1 cellular context compared by ENCODE assay signal in the genomic region with DNA sequence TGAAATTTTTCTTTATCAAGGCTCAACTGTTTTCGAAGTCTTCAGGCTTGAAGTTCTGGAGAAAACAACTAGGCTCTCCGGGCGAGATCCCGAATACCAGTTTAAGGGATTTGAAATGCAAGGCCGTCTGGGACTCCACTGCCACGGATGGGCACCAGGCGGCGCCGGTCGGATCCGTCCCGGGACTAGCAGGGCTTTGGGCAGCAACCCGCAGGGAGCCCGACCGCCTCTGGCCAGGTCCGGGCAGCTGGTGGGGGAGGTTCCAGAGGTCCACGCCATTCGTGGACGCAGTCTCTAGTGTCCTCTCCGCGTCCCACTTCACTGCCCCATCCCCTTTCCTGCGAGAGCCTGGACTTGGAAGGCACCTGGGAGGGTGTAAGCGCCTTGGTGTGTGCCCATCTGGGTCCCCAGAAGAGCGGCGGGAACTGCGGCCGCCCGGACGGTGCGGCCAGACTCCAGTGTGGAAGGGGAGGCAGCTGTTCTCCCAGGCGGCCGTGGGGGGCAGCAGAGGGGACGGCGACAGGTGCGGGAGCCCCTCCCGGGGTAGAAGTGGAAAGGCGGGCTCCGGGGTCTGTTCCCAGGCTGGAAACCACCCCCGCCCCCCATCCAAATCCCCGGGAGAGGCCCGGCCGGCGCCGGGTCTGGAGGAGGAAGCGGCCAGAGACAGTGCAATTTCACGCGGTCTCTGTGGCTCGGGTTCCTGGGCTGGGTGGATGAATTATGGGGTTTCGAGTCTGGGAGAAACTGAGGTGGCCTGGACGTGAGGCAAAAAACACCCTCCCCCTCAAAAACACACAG.
TF ChIP-seq lines count a peak whose summit lies in the region.

No MANE protein-coding gene starts in this region.

TF ChIP-seq in HepG2, 621 proteins besides CTCF, POLR2A, EP300 and RAD21 (continued from another document and continues in another):
- TF ChIP-seq, protein P1, sequence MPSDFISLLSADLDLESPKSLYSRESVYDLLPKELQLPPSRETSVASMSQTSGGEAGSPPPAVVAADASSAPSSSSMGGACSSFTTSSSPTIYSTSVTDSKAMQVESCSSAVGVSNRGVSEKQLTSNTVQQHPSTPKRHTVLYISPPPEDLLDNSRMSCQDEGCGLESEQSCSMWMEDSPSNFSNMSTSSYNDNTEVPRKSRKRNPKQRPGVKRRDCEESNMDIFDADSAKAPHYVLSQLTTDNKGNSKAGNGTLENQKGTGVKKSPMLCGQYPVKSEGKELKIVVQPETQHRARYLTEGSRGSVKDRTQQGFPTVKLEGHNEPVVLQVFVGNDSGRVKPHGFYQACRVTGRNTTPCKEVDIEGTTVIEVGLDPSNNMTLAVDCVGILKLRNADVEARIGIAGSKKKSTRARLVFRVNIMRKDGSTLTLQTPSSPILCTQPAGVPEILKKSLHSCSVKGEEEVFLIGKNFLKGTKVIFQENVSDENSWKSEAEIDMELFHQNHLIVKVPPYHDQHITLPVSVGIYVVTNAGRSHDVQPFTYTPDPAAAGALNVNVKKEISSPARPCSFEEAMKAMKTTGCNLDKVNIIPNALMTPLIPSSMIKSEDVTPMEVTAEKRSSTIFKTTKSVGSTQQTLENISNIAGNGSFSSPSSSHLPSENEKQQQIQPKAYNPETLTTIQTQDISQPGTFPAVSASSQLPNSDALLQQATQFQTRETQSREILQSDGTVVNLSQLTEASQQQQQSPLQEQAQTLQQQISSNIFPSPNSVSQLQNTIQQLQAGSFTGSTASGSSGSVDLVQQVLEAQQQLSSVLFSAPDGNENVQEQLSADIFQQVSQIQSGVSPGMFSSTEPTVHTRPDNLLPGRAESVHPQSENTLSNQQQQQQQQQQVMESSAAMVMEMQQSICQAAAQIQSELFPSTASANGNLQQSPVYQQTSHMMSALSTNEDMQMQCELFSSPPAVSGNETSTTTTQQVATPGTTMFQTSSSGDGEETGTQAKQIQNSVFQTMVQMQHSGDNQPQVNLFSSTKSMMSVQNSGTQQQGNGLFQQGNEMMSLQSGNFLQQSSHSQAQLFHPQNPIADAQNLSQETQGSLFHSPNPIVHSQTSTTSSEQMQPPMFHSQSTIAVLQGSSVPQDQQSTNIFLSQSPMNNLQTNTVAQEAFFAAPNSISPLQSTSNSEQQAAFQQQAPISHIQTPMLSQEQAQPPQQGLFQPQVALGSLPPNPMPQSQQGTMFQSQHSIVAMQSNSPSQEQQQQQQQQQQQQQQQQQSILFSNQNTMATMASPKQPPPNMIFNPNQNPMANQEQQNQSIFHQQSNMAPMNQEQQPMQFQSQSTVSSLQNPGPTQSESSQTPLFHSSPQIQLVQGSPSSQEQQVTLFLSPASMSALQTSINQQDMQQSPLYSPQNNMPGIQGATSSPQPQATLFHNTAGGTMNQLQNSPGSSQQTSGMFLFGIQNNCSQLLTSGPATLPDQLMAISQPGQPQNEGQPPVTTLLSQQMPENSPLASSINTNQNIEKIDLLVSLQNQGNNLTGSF (CRISPR knock-in tag; IDR thresholded peaks at IDR 0.05): 0 out of 2 replicates have a peak, but pooled peaks have one; percentile 17
- TF ChIP-seq, protein P2, sequence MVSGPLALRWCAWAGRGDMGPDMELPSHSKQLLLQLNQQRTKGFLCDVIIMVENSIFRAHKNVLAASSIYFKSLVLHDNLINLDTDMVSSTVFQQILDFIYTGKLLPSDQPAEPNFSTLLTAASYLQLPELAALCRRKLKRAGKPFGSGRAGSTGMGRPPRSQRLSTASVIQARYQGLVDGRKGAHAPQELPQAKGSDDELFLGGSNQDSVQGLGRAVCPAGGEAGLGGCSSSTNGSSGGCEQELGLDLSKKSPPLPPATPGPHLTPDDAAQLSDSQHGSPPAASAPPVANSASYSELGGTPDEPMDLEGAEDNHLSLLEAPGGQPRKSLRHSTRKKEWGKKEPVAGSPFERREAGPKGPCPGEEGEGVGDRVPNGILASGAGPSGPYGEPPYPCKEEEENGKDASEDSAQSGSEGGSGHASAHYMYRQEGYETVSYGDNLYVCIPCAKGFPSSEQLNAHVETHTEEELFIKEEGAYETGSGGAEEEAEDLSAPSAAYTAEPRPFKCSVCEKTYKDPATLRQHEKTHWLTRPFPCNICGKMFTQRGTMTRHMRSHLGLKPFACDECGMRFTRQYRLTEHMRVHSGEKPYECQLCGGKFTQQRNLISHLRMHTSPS (CRISPR knock-in tag; IDR thresholded peaks at IDR 0.05; ENCODE audit: low read depth): peak; percentile 36; the same call in 1 of the 2 replicates
- TF ChIP-seq MXI1 (IDR thresholded peaks at IDR 0.05; ENCODE audit: borderline replicate concordance, low read depth, low read length) (peak; percentile 61; the same call in 1 of the 3 replicates), ZNF501 (CRISPR knock-in tag; IDR thresholded peaks at IDR 0.05) (0 out of 2 replicates have a peak, but pooled peaks have one; percentile 33), ZNF782 (CRISPR knock-in tag; IDR thresholded peaks at IDR 0.05; ENCODE audit: borderline replicate concordance) (no peak), DNMT3B (CRISPR knock-in tag; conservative IDR thresholded peaks at IDR 0.05) (no peak), SP2 (CRISPR knock-in tag; IDR thresholded peaks at IDR 0.05) (no peak), TBL1XR1 (IDR thresholded peaks at IDR 0.05; ENCODE audit: borderline replicate concordance, low read length, partially characterized antibody) (no peak), KDM6A (CRISPR knock-in tag; IDR thresholded peaks at IDR 0.05; ENCODE audit: low read depth) (no peak), HOXA5 (CRISPR knock-in tag; IDR thresholded peaks at IDR 0.05) (no peak), REPIN1 (CRISPR knock-in tag; IDR thresholded peaks at IDR 0.05; ENCODE audit: borderline replicate concordance, low read depth) (peak; percentile 40; the same call in 1 of the 2 replicates), NCOA2 (CRISPR knock-in tag; IDR thresholded peaks at IDR 0.05) (peak; percentile 32), RARA (CRISPR knock-in tag; IDR thresholded peaks at IDR 0.05) (0 out of 2 replicates have a peak, but pooled peaks have one; percentile 11), GABPA (IDR thresholded peaks at IDR 0.05; ENCODE audit: low read depth, low read length) (no peak), GABPA (CRISPR knock-in tag; IDR thresholded peaks at IDR 0.05; ENCODE audit: low read depth) (peak; percentile 46; the same call in 1 of the 2 replicates), GLI4 (CRISPR knock-in tag; IDR thresholded peaks at IDR 0.05; ENCODE audit: borderline replicate concordance) (no peak), PAX8 (CRISPR knock-in tag; IDR thresholded peaks at IDR 0.05; ENCODE audit: borderline replicate concordance) (no peak), ZNF264 (CRISPR knock-in tag; IDR thresholded peaks at IDR 0.05) (0 out of 2 replicates have a peak, but pooled peaks have one; percentile 22), ATF1 (CRISPR knock-in tag; IDR thresholded peaks at IDR 0.05) (no peak), SAP130 (CRISPR knock-in tag; IDR thresholded peaks at IDR 0.05; ENCODE audit: low read depth) (peak; percentile 72), ETV6 (CRISPR knock-in tag; conservative IDR thresholded peaks at IDR 0.05) (0 out of 2 replicates have a peak, but pooled peaks have one; percentile 36), NCOR1 (IDR thresholded peaks at IDR 0.05; ENCODE audit: borderline replicate concordance, low read length) (no peak), SNAPC2 (CRISPR knock-in tag; IDR thresholded peaks at IDR 0.05) (no peak), ZNF33B (CRISPR knock-in tag; IDR thresholded peaks at IDR 0.05) (no peak), ZC3H13 (CRISPR knock-in tag; IDR thresholded peaks at IDR 0.05) (no peak), FIP1L1 (IDR thresholded peaks at IDR 0.05; ENCODE audit: borderline replicate concordance, insufficient read depth, low read depth, low read length) (no peak), IRX3 (CRISPR knock-in tag; IDR thresholded peaks at IDR 0.05; ENCODE audit: borderline replicate concordance, low read depth) (no peak), ZNF547 (CRISPR knock-in tag; IDR thresholded peaks at IDR 0.05) (no peak; the same call in 1 of the 2 replicates), KLF11 (CRISPR knock-in tag; IDR thresholded peaks at IDR 0.05) (peak; percentile 76; the same call in 1 of the 2 replicates), ZNF460 (CRISPR knock-in tag; IDR thresholded peaks at IDR 0.05; ENCODE audit: borderline replicate concordance) (no peak; the same call in 1 of the 2 replicates), ZNF788 (CRISPR knock-in tag; IDR thresholded peaks at IDR 0.05; ENCODE audit: borderline replicate concordance) (0 out of 2 replicates have a peak, but pooled peaks have one; percentile 28), ZNF44 (CRISPR knock-in tag; IDR thresholded peaks at IDR 0.05) (no peak; the same call in 1 of the 2 replicates), ZKSCAN8 (CRISPR knock-in tag; IDR thresholded peaks at IDR 0.05; ENCODE audit: borderline replicate concordance) (no peak; the same call in 1 of the 2 replicates)
- TF ChIP-seq, protein P3, sequence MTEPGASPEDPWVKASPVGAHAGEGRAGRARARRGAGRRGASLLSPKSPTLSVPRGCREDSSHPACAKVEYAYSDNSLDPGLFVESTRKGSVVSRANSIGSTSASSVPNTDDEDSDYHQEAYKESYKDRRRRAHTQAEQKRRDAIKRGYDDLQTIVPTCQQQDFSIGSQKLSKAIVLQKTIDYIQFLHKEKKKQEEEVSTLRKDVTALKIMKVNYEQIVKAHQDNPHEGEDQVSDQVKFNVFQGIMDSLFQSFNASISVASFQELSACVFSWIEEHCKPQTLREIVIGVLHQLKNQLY (CRISPR knock-in tag; IDR thresholded peaks at IDR 0.05): peak; percentile 53
- TF ChIP-seq, protein P4, sequence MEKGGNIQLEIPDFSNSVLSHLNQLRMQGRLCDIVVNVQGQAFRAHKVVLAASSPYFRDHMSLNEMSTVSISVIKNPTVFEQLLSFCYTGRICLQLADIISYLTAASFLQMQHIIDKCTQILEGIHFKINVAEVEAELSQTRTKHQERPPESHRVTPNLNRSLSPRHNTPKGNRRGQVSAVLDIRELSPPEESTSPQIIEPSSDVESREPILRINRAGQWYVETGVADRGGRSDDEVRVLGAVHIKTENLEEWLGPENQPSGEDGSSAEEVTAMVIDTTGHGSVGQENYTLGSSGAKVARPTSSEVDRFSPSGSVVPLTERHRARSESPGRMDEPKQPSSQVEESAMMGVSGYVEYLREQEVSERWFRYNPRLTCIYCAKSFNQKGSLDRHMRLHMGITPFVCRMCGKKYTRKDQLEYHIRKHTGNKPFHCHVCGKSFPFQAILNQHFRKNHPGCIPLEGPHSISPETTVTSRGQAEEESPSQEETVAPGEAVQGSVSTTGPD (CRISPR knock-in tag; IDR thresholded peaks at IDR 0.05): no peak
- TF ChIP-seq, protein P5, sequence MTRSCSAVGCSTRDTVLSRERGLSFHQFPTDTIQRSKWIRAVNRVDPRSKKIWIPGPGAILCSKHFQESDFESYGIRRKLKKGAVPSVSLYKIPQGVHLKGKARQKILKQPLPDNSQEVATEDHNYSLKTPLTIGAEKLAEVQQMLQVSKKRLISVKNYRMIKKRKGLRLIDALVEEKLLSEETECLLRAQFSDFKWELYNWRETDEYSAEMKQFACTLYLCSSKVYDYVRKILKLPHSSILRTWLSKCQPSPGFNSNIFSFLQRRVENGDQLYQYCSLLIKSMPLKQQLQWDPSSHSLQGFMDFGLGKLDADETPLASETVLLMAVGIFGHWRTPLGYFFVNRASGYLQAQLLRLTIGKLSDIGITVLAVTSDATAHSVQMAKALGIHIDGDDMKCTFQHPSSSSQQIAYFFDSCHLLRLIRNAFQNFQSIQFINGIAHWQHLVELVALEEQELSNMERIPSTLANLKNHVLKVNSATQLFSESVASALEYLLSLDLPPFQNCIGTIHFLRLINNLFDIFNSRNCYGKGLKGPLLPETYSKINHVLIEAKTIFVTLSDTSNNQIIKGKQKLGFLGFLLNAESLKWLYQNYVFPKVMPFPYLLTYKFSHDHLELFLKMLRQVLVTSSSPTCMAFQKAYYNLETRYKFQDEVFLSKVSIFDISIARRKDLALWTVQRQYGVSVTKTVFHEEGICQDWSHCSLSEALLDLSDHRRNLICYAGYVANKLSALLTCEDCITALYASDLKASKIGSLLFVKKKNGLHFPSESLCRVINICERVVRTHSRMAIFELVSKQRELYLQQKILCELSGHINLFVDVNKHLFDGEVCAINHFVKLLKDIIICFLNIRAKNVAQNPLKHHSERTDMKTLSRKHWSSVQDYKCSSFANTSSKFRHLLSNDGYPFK (CRISPR knock-in tag; IDR thresholded peaks at IDR 0.05; ENCODE audit: borderline replicate concordance): peak; percentile 61; the same call in 1 of the 2 replicates
- TF ChIP-seq, protein P6, sequence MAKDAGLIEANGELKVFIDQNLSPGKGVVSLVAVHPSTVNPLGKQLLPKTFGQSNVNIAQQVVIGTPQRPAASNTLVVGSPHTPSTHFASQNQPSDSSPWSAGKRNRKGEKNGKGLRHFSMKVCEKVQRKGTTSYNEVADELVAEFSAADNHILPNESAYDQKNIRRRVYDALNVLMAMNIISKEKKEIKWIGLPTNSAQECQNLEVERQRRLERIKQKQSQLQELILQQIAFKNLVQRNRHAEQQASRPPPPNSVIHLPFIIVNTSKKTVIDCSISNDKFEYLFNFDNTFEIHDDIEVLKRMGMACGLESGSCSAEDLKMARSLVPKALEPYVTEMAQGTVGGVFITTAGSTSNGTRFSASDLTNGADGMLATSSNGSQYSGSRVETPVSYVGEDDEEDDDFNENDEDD (CRISPR knock-in tag; IDR thresholded peaks at IDR 0.05; ENCODE audit: borderline replicate concordance): peak; percentile 69; the same call in 1 of the 2 replicates
- TF ChIP-seq, protein P7, sequence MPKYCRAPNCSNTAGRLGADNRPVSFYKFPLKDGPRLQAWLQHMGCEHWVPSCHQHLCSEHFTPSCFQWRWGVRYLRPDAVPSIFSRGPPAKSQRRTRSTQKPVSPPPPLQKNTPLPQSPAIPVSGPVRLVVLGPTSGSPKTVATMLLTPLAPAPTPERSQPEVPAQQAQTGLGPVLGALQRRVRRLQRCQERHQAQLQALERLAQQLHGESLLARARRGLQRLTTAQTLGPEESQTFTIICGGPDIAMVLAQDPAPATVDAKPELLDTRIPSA (CRISPR knock-in tag; IDR thresholded peaks at IDR 0.05; ENCODE audit: borderline replicate concordance): no peak
- TF ChIP-seq, protein P8, sequence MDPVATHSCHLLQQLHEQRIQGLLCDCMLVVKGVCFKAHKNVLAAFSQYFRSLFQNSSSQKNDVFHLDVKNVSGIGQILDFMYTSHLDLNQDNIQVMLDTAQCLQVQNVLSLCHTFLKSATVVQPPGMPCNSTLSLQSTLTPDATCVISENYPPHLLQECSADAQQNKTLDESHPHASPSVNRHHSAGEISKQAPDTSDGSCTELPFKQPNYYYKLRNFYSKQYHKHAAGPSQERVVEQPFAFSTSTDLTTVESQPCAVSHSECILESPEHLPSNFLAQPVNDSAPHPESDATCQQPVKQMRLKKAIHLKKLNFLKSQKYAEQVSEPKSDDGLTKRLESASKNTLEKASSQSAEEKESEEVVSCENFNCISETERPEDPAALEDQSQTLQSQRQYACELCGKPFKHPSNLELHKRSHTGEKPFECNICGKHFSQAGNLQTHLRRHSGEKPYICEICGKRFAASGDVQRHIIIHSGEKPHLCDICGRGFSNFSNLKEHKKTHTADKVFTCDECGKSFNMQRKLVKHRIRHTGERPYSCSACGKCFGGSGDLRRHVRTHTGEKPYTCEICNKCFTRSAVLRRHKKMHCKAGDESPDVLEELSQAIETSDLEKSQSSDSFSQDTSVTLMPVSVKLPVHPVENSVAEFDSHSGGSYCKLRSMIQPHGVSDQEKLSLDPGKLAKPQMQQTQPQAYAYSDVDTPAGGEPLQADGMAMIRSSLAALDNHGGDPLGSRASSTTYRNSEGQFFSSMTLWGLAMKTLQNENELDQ (CRISPR knock-in tag; IDR thresholded peaks at IDR 0.05; ENCODE audit: borderline replicate concordance): no peak
